ENCODE assay signal across 11 cellular contexts in genomic region chr6:113182370-113183141, GRCh38.
DNase-seq lines count a peak whose midpoint lies in the region; ATAC-seq, FAIRE-seq and TF ChIP-seq lines count a peak whose summit lies in the region.
"Had no signal": no experiment of that assay in that cellular context is flagged by ENCODE, and none has a peak within 500 bp of the region (broad histone marks: within the 10 kb centered on the region; RNA-seq: fewer than 3 reads in every experiment).

No MANE protein-coding gene starts in this region.

- H3K4me3 Mint-ChIP-seq in CD4-positive, alpha-beta T cell: no peak overlapping the region
- H3K4me3 Mint-ChIP-seq: CD8-positive, alpha-beta T cell had no signal

- CTCF ChIA-PET in AG04450 (lab: Charles Lee) (no interaction called here), RWPE1 (lab: Yijun Ruan, JAX) (interaction anchor here (0.6 to 1.1 kb wide), 3 partner anchors 17 to 734 kb away, joined by 3 to 4 read pairs (median 4); no protein-coding TSS in a partner anchor)
- CTCF ChIA-PET in CD4-positive, alpha-beta T cell (lab: Charles Lee): interaction anchor here (1.7 kb wide), 1 partner anchor 13 kb away, joined by 3 read pairs; no protein-coding TSS in a partner anchor

- H3K27me3 ChIP-seq in AG04450 (ENCODE audit: control insufficient read depth, insufficient read depth, low read length) (no peaks in the 10 kb centered on the region), dorsolateral prefrontal cortex (no peaks in the 10 kb centered on the region)
- H3K27me3 ChIP-seq in CD4-positive, alpha-beta T cell (ENCODE audit: control insufficient read depth, insufficient read depth, low read length): no peaks in the 10 kb centered on the region

- H3K27ac Mint-ChIP-seq in CD4-positive, alpha-beta T cell: no peak overlapping the region
- H3K27ac Mint-ChIP-seq: CD8-positive, alpha-beta T cell had no signal

- POLR2A ChIA-PET in AG04450 (lab: Yijun Ruan, JAX): no interaction called here
- POLR2A ChIA-PET in RWPE1 (lab: Yijun Ruan, JAX; ENCODE audit: low non-redundant PET): no interaction called here
- POLR2A ChIA-PET in CD4-positive, alpha-beta T cell (lab: Charles Lee): no interaction called here

- peak; percentile 71 for FAIRE-seq in frontal cortex (lab: Jason Lieb, UNC)

- H3K9me3 ChIP-seq in AG04450 (ENCODE audit: control insufficient read depth, insufficient read depth, low read length): no peaks in the 10 kb centered on the region
- H3K9me3 ChIP-seq in CD4-positive, alpha-beta T cell (ENCODE audit: control insufficient read depth, low read length): no peaks in the 10 kb centered on the region

- no peak for ATAC-seq in CD4-positive, alpha-beta T cell (ENCODE audit: poor library complexity)
- ATAC-seq: CD8-positive, alpha-beta T cell had no signal

- DNase-seq in AG04450 (ENCODE audit: low read depth, low spot score) (peak; percentile 41), LHCN-M2 (ENCODE audit: low read depth) (peak; percentile 87), RWPE1 (ENCODE audit: low spot score) (peak; percentile 68), frontal cortex (ENCODE audit: low spot score in 2 of 2) (peak; percentile 4 to 12), dorsolateral prefrontal cortex (no peak), epidermal melanocyte (ENCODE audit: insufficient read length, low spot score) (no peak), mucosa of gallbladder (ENCODE audit: low spot score) (no peak)
- DNase-seq in CD4-positive, alpha-beta T cell: no peak
- DNase-seq: CD8-positive, alpha-beta T cell; erythroblast; SHP77 had no signal

- no peaks in the 10 kb centered on the region for H3K4me1 Mint-ChIP-seq in CD4-positive, alpha-beta T cell (ENCODE audit: low read depth)

- no peak overlapping the region for H3K4me3 ChIP-seq in AG04450 (ENCODE audit: low read depth, low read length)
- H3K4me3 ChIP-seq in dorsolateral prefrontal cortex: peak overlapping the region in 3 of 59 donors; percentile 2 to 4 (median 3)

- TF ChIP-seq CTCF in AG04450 (IDR thresholded peaks at IDR 0.05; ENCODE audit: low read depth, low read length) (no peak), RWPE1 (conservative IDR thresholded peaks at IDR 0.05; ENCODE audit: low read depth) (no peak), dorsolateral prefrontal cortex (IDR thresholded peaks at IDR 0.05 in 54 of 56, conservative IDR thresholded peaks at IDR 0.05 in 2 of 56; ENCODE audit: low read depth in 1 of 56, partially characterized antibody in 56 of 56) (peak in 21 of 56 donors; percentile 7 to 49 (median 24))
- TF ChIP-seq CTCF in CD4-positive, alpha-beta T cell (IDR thresholded peaks at IDR 0.05): no peak

- H3K9me3 Mint-ChIP-seq in CD4-positive, alpha-beta T cell: peaks cover 3% of the 10 kb centered on the region

- H3K27me3 Mint-ChIP-seq in CD4-positive, alpha-beta T cell: no peaks in the 10 kb centered on the region

- intact Hi-C loops in CD4-positive, alpha-beta T cell (cut with DNase I, micrococcal nuclease): no loop called here
- intact Hi-C loops in dorsolateral prefrontal cortex (cut with DNase I): loop anchor here (5.0 to 10.0 kb wide), 3 partner anchors 112 to 675 kb away; partner anchors contain the start of gene MARCKS (in 1 of the 2)

- H3K27ac ChIP-seq in AG04450 (ENCODE audit: low read depth, low read length) (no peak overlapping the region), RWPE1 (no peak overlapping the region), dorsolateral prefrontal cortex (no peak overlapping the region)
- H3K27ac ChIP-seq in CD4-positive, alpha-beta T cell (ENCODE audit: low read depth, low read length): no peak overlapping the region

- no peaks in the 10 kb centered on the region for H3K36me3 Mint-ChIP-seq in CD4-positive, alpha-beta T cell (ENCODE audit: low read depth)
- H3K36me3 Mint-ChIP-seq: CD8-positive, alpha-beta T cell had no signal

Comparison
In these comparisons a context has a peak if more than half of its experiments do, and no peak if none do; other contexts are left out.
1. DNase-seq: peak in AG04450 (single experiment), LHCN-M2 (single experiment), RWPE1 (single experiment) and frontal cortex (2 of 2); none in CD4-positive, alpha-beta T cell (0 of 10), dorsolateral prefrontal cortex (0 of 10), epidermal melanocyte (single experiment) and mucosa of gallbladder (single experiment).
2. intact Hi-C loops: an anchor here in dorsolateral prefrontal cortex (5.0 to 10.0 kb wide); none called in CD4-positive, alpha-beta T cell.